ENCODE assay signal across 8 cellular contexts in genomic region chr12:56127485-56127887, GRCh38. TPM values are rescaled to one million over a fixed set of nuclear protein-coding genes. Genes with fewer than 3 reads are reported as not detected.
A peak's percentile ranks its signal among the peaks of the same experiment; 100 is the strongest.
DNase-seq lines count a peak whose midpoint lies in the region; ATAC-seq and TF ChIP-seq lines count a peak whose summit lies in the region.

No MANE protein-coding gene starts in this region.

- H3K4me1 ChIP-seq in HAP-1 (peaks cover 18% of the 10 kb centered on the region), foreskin keratinocyte (peaks cover 5% of the 10 kb centered on the region), skeletal muscle tissue (ENCODE audit: control insufficient read depth in 3 of 3, insufficient read depth in 3 of 3, low read length in 3 of 3) (peaks cover 63 to 79% (median 65%) of the 10 kb centered on the region in 3 donors)

- peak in 1 of 2 experiments; percentile 49 for DNase-seq in HAP-1 (ENCODE audit: low spot score in 2 of 2)
- DNase-seq in foreskin keratinocyte, result no peak
- DNase-seq in amniotic stem cell (lab: John Stamatoyannopoulos, UW), result no peak
- no peak for DNase-seq in DMS79 treated with DMSO at 0.1 percent for 48 hours (lab: John Stamatoyannopoulos, UW)
- DNase-seq in NCI-H2196 treated with DMSO at 0.1 percent for 48 hours (lab: John Stamatoyannopoulos, UW; ENCODE audit: unreplicated experiment), result no peak
- DNase-seq in NCI-H524 treated with DMSO at 0.1 percent for 48 hours (lab: John Stamatoyannopoulos, UW), result no peak

- H3K27ac ChIP-seq in foreskin keratinocyte, result peak overlapping the region; percentile 62
- peak overlapping the region; percentile 96 for H3K27ac ChIP-seq in skeletal muscle tissue (ENCODE audit: low read depth, low read length)

- no peak for TF ChIP-seq CTCF in WI38 (IDR thresholded peaks at IDR 0.05; ENCODE audit: low read depth, low read length)
- TF ChIP-seq CTCF in foreskin keratinocyte (conservative IDR thresholded peaks at IDR 0.05), result no peak

- peak overlapping the region; percentile 70 to 75 (median 72) for H3K9ac ChIP-seq in skeletal muscle tissue (ENCODE audit: low read depth in 1 of 3, low read length in 3 of 3)

- no peaks in the 10 kb centered on the region for H3K9me3 ChIP-seq in HAP-1
- H3K9me3 ChIP-seq in skeletal muscle tissue (ENCODE audit: control insufficient read depth in 3 of 3, low read length in 3 of 3), result no peaks in the 10 kb centered on the region

- peak overlapping the region; percentile 22 for H3K4me3 ChIP-seq in HAP-1
- peak overlapping the region; percentile 92 for H3K4me3 ChIP-seq in WI38 (ENCODE audit: low read depth, low read length)
- H3K4me3 ChIP-seq in skeletal muscle tissue (ENCODE audit: low read length in 3 of 3), result peak overlapping the region; percentile 3 to 76 (median 59)

- H3K27me3 ChIP-seq in HAP-1 (ENCODE audit: low read depth) (no peaks in the 10 kb centered on the region), foreskin keratinocyte (no peaks in the 10 kb centered on the region), skeletal muscle tissue (ENCODE audit: control insufficient read depth in 3 of 3, insufficient read depth in 3 of 3, low read length in 3 of 3) (no peaks in the 10 kb centered on the region)

- H3K36me3 ChIP-seq in HAP-1 (replicated peaks), result peaks cover 25% of the 10 kb centered on the region
- peaks cover 22 to 23% (median 22%) of the 10 kb centered on the region in 3 donors for H3K36me3 ChIP-seq in skeletal muscle tissue (ENCODE audit: control insufficient read depth in 3 of 3, insufficient read depth in 3 of 3, low read length in 3 of 3)

- in situ Hi-C loops in HAP-1 (cut with MboI; ENCODE audit: low sequenced_read_pairs), result no loop called here

- ATAC-seq in foreskin keratinocyte, result no peak

RNA-seq across cellular contexts. Expression of gene ESYT1, which starts 0.6 kb away (rescaled TPM):
- total RNA-seq in foreskin keratinocyte (144 and 152 TPM in 2 replicates), skeletal muscle tissue (149 TPM)
- polyA plus RNA-seq in foreskin keratinocyte, result 97.9 and 105 TPM in 2 replicates

RNA-seq across cellular contexts. Expression of gene ZC3H10, which starts 9.4 kb away (rescaled TPM):
- total RNA-seq in foreskin keratinocyte (2.4 and 2.9 TPM in 2 replicates), skeletal muscle tissue (5.7 TPM)
- 1.4 and 1.5 TPM in 2 replicates for polyA plus RNA-seq in foreskin keratinocyte

RNA-seq across cellular contexts. Expression of gene RPL41, which starts 11.1 kb away (rescaled TPM):
- 4,994 and 5,148 TPM in 2 replicates for total RNA-seq in foreskin keratinocyte
- polyA plus RNA-seq in foreskin keratinocyte, result 7,188 and 7,608 TPM in 2 replicates
- 4,392 TPM for total RNA-seq in skeletal muscle tissue

RNA-seq across cellular contexts. Expression of gene PA2G4, which starts 23.1 kb away (rescaled TPM):
- 259 and 335 TPM in 2 replicates for total RNA-seq in foreskin keratinocyte
- polyA plus RNA-seq in foreskin keratinocyte, result 213 and 297 TPM in 2 replicates
- 53.8 TPM for total RNA-seq in skeletal muscle tissue

RNA-seq across cellular contexts. Expression of gene MYL6B, which starts 24.9 kb away (rescaled TPM):
- 72.0 and 81.4 TPM in 2 replicates for total RNA-seq in foreskin keratinocyte
- polyA plus RNA-seq in foreskin keratinocyte, result 93.6 and 101 TPM in 2 replicates
- 451 TPM for total RNA-seq in skeletal muscle tissue

Comparison
In these comparisons a context has a peak if more than half of its experiments do, and no peak if none do; other contexts are left out.
1. H3K4me3 ChIP-seq: peak in every context shown above with its lines; median percentile 92 in WI38; 59 in skeletal muscle tissue; 22 in HAP-1.